ENCODE assay signal across 15 cellular contexts in genomic region chr10:84114088-84114667, GRCh38. TPM values are rescaled to one million over a fixed set of nuclear protein-coding genes. Genes with fewer than 3 reads are reported as not detected.
A peak's percentile ranks its signal among the peaks of the same experiment; 100 is the strongest.
DNase-seq lines count a peak whose midpoint lies in the region; ATAC-seq and TF ChIP-seq lines count a peak whose summit lies in the region.
"Had no signal": no experiment of that assay in that cellular context is flagged by ENCODE, and none has a peak within 500 bp of the region (broad histone marks: within the 10 kb centered on the region; RNA-seq: fewer than 3 reads in every experiment).

No MANE protein-coding gene starts in this region.

- H4K20me1 ChIP-seq in GM23338 (replicated peaks; ENCODE audit: insufficient read depth) = no peaks in the 10 kb centered on the region

- H2AFZ ChIP-seq in GM23338 = no peak overlapping the region

- no peaks in the 10 kb centered on the region for H3F3A ChIP-seq in GM23338 (replicated peaks; ENCODE audit: low read depth)

- ATAC-seq in GM23338 (no peak), HG02763 (IDR thresholded peaks at IDR 0.05; ENCODE audit: unreplicated experiment) (no peak)
- ATAC-seq: CD8-positive, alpha-beta T cell; left colon; psoas muscle had no signal

- H3K4me3 Mint-ChIP-seq in GM23338 = no peak overlapping the region
- H3K4me3 Mint-ChIP-seq: brain; CD8-positive, alpha-beta T cell had no signal

- no peaks in the 10 kb centered on the region for H3K79me2 ChIP-seq in GM23338 (replicated peaks; ENCODE audit: insufficient read depth)

- peak; percentile 30 for TF ChIP-seq CTCF in AG04450 (IDR thresholded peaks at IDR 0.05; ENCODE audit: low read depth, low read length)
- peak; percentile 51 to 59 for TF ChIP-seq CTCF in GM23338 (conservative IDR thresholded peaks at IDR 0.05; ENCODE audit: low read depth in 2 of 2)
- peak; percentile 37; the same call in 1 of the 2 replicates for TF ChIP-seq CTCF in WERI-Rb-1 (IDR thresholded peaks at IDR 0.05; ENCODE audit: low read depth, low read length)
- peak; percentile 44 for TF ChIP-seq CTCF in kidney epithelial cell (IDR thresholded peaks at IDR 0.05; ENCODE audit: insufficient read depth, low read length, poor library complexity, severe bottlenecking)
- TF ChIP-seq CTCF in dorsolateral prefrontal cortex (IDR thresholded peaks at IDR 0.05 in 54 of 56, conservative IDR thresholded peaks at IDR 0.05 in 2 of 56; ENCODE audit: low read depth in 1 of 56, partially characterized antibody in 56 of 56) = peak in 21 of 56 donors; percentile 12 to 45 (median 24)

- no peaks in the 10 kb centered on the region for H3K36me3 Mint-ChIP-seq in GM23338 (ENCODE audit: low read depth)
- H3K36me3 Mint-ChIP-seq: brain; CD8-positive, alpha-beta T cell had no signal

- DNase-seq in AG04450 (ENCODE audit: low read depth, low spot score) = no peak
- DNase-seq in GM23338 (ENCODE audit: low spot score) = peak; percentile 67
- no peak for DNase-seq in WERI-Rb-1
- no peak for DNase-seq in kidney epithelial cell (ENCODE audit: low read depth)
- no peak for DNase-seq in stimulated activated naive CD4-positive, alpha-beta T cell (lab: John Stamatoyannopoulos, UW)
- no peak for DNase-seq in C1 segment of cervical spinal cord (lab: John Stamatoyannopoulos, UW)
- no peak for DNase-seq in dorsolateral prefrontal cortex
- DNase-seq: CD8-positive, alpha-beta T cell; left colon; psoas muscle had no signal

- H3K9me2 ChIP-seq in GM23338 (ENCODE audit: insufficient read depth) = no peaks in the 10 kb centered on the region

- H3K27ac Mint-ChIP-seq in GM23338 = no peak overlapping the region
- H3K27ac Mint-ChIP-seq: brain; CD8-positive, alpha-beta T cell had no signal

- intact Hi-C loops in dorsolateral prefrontal cortex (cut with DNase I) = no loop called here

- H3K9me3 Mint-ChIP-seq in GM23338 = no peaks in the 10 kb centered on the region
- H3K9me3 Mint-ChIP-seq: CD8-positive, alpha-beta T cell had no signal

- H3K4me2 ChIP-seq in GM23338 = no peak overlapping the region

- H3K4me1 ChIP-seq in GM23338 (ENCODE audit: insufficient read depth) = no peaks in the 10 kb centered on the region
- H3K4me1 ChIP-seq: psoas muscle had no signal

- H3K9me3 ChIP-seq in AG04450 (ENCODE audit: control insufficient read depth, insufficient read depth, low read length) = no peaks in the 10 kb centered on the region
- no peaks in the 10 kb centered on the region for H3K9me3 ChIP-seq in WERI-Rb-1 (ENCODE audit: severe bottlenecking)
- H3K9me3 ChIP-seq: psoas muscle had no signal

- H3K27ac ChIP-seq in AG04450 (ENCODE audit: low read depth, low read length) (no peak overlapping the region), GM23338 (ENCODE audit: low read depth) (no peak overlapping the region), WERI-Rb-1 (no peak overlapping the region), dorsolateral prefrontal cortex (no peak overlapping the region)
- H3K27ac ChIP-seq: HL-60, psoas muscle had no signal

- no peaks in the 10 kb centered on the region for H3K4me1 Mint-ChIP-seq in GM23338

- H3K27me3 Mint-ChIP-seq in GM23338 (ENCODE audit: insufficient read depth, low read depth, poor library complexity) = peaks cover under 1% of the 10 kb centered on the region
- H3K27me3 Mint-ChIP-seq: brain had no signal

- H3K36me3 ChIP-seq in GM23338 (ENCODE audit: insufficient read depth) (no peaks in the 10 kb centered on the region), WERI-Rb-1 (no peaks in the 10 kb centered on the region), kidney epithelial cell (ENCODE audit: control insufficient read depth, insufficient read depth, low read length) (no peaks in the 10 kb centered on the region)

- CTCF ChIA-PET in AG04450 (lab: Charles Lee) = interaction anchor here (0.6 to 1.0 kb wide), 3 partner anchors 12 to 87 kb away, joined by 3 to 4 read pairs (median 3); partner anchors contain the start of gene GHITM

- H3K4me3 ChIP-seq in AG04450 (ENCODE audit: low read depth, low read length) (no peak overlapping the region), GM23338 (no peak overlapping the region), WERI-Rb-1 (ENCODE audit: low read depth, low read length) (no peak overlapping the region), kidney epithelial cell (ENCODE audit: low read depth, low read length) (no peak overlapping the region), dorsolateral prefrontal cortex (no peak overlapping the region)
- H3K4me3 ChIP-seq: psoas muscle had no signal

- POLR2A ChIA-PET in AG04450 (lab: Yijun Ruan, JAX) = no interaction called here

- H3K27me3 ChIP-seq in AG04450 (ENCODE audit: control insufficient read depth, insufficient read depth, low read length) = no peaks in the 10 kb centered on the region
- H3K27me3 ChIP-seq in GM23338 (ENCODE audit: insufficient read depth) = no peaks in the 10 kb centered on the region
- no peaks in the 10 kb centered on the region for H3K27me3 ChIP-seq in WERI-Rb-1 (ENCODE audit: insufficient read depth, low read depth, severe bottlenecking)
- H3K27me3 ChIP-seq in kidney epithelial cell (ENCODE audit: control insufficient read depth, insufficient read depth, low read length) = no peaks in the 10 kb centered on the region
- H3K27me3 ChIP-seq in dorsolateral prefrontal cortex = no peaks in the 10 kb centered on the region

TF ChIP-seq in GM23338, 12 proteins besides CTCF, POLR2A, EP300 and RAD21:
- TF ChIP-seq, protein P1, sequence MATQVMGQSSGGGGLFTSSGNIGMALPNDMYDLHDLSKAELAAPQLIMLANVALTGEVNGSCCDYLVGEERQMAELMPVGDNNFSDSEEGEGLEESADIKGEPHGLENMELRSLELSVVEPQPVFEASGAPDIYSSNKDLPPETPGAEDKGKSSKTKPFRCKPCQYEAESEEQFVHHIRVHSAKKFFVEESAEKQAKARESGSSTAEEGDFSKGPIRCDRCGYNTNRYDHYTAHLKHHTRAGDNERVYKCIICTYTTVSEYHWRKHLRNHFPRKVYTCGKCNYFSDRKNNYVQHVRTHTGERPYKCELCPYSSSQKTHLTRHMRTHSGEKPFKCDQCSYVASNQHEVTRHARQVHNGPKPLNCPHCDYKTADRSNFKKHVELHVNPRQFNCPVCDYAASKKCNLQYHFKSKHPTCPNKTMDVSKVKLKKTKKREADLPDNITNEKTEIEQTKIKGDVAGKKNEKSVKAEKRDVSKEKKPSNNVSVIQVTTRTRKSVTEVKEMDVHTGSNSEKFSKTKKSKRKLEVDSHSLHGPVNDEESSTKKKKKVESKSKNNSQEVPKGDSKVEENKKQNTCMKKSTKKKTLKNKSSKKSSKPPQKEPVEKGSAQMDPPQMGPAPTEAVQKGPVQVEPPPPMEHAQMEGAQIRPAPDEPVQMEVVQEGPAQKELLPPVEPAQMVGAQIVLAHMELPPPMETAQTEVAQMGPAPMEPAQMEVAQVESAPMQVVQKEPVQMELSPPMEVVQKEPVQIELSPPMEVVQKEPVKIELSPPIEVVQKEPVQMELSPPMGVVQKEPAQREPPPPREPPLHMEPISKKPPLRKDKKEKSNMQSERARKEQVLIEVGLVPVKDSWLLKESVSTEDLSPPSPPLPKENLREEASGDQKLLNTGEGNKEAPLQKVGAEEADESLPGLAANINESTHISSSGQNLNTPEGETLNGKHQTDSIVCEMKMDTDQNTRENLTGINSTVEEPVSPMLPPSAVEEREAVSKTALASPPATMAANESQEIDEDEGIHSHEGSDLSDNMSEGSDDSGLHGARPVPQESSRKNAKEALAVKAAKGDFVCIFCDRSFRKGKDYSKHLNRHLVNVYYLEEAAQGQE (IDR thresholded peaks at IDR 0.05; ENCODE audit: unreplicated experiment) = no peak
- TF ChIP-seq ZNF331 (CRISPR knock-in tag; IDR thresholded peaks at IDR 0.05; ENCODE audit: low read depth) = no peak
- TF ChIP-seq JUNB (IDR thresholded peaks at IDR 0.05; ENCODE audit: unreplicated experiment) = no peak
- no peak for TF ChIP-seq EZH2phosphoT487 (IDR thresholded peaks at IDR 0.05; ENCODE audit: unreplicated experiment)

RNA-seq across cellular contexts. Expression of gene GHITM, which starts 25.1 kb away (rescaled TPM):
- polyA plus RNA-seq in AG04450 (2011; rRNA removed) = 189 and 227 TPM in 2 replicates
- 87.5 and 98.1 TPM in 2 replicates for polyA minus RNA-seq in AG04450 (2011; rRNA and poly(A)+ RNA removed)
- total RNA-seq in GM23338 (2014; rRNA removed; shearing (Covaris generic)) = 105 and 106 TPM in 2 replicates
- polyA plus RNA-seq in GM23338 (2016; fragmentation: Nextera tagmentation; extraction: Ambion mirVana) = 95.9 and 97.1 TPM in 2 replicates
- 231 and 276 TPM in 2 replicates for total RNA-seq in kidney epithelial cell
- 100 to 1,000 TPM; 112 to 296 (median 226) TPM for total RNA-seq in dorsolateral prefrontal cortex

RNA-seq across cellular contexts. Expression of gene GPR15LG, which starts 59.4 kb away (rescaled TPM):
- polyA plus RNA-seq in AG04450 (2011; rRNA removed) (not detected in 2 replicates), GM23338 (2016; fragmentation: Nextera tagmentation; extraction: Ambion mirVana) (not detected in 2 replicates)
- polyA minus RNA-seq in AG04450 (2011; rRNA and poly(A)+ RNA removed) = not detected in 2 replicates
- total RNA-seq in GM23338 (2014; rRNA removed; shearing (Covaris generic)) = not detected in 2 replicates
- total RNA-seq in kidney epithelial cell (not detected in 2 replicates), dorsolateral prefrontal cortex (not detected)
- total RNA-seq: CD8-positive, alpha-beta T cell; psoas muscle; RPMI7951; temporal lobe had no signal
